In genomic region chr9:106921341-106921899, GRCh38 we compare ENCODE assay signal across 8 cellular contexts. TPM values are rescaled to one million over a fixed set of nuclear protein-coding genes. Genes with fewer than 3 reads are reported as not detected.
DNase-seq lines count a peak whose midpoint lies in the region; ATAC-seq, FAIRE-seq and TF ChIP-seq lines count a peak whose summit lies in the region.

No MANE protein-coding gene starts in this region.

- CTCF ChIA-PET in GM12878 (lab: Yijun Ruan, JAX) = interaction anchor here (0.8 to 3.5 kb wide), 8 partner anchors 21 to 217 kb away, joined by 3 to 15 read pairs (median 3); no protein-coding TSS in a partner anchor

- DNase-seq in DMS53 (lab: John Stamatoyannopoulos, UW) = peak; percentile 73
- DNase-seq in NCI-H1436 treated with DMSO at 0.1 percent for 48 hours (lab: John Stamatoyannopoulos, UW) = peak; percentile 60
- no peak for DNase-seq in GM12878 (ENCODE audit: low read depth, low spot score)
- no peak for DNase-seq in activated CD8-positive, alpha-beta memory T cell treated with anti-CD3 and anti-CD28 coated beads, Interleukin-2, amount 50 U/mL, for 4 hours
- DNase-seq in RCC 7860 (ENCODE audit: low spot score) = no peak
- DNase-seq in stimulated activated CD4-positive, alpha-beta T cell treated with anti-CD3 and anti-CD28 coated beads, Interleukin-12 subunit alpha, Interleukin-12 subunit beta, amount 100 ng/mL, for 4 hours = no peak

- H3K36me3 ChIP-seq in GM12878 (ENCODE audit: control insufficient read depth in 2 of 2, insufficient read depth in 2 of 2, low read length in 1 of 2) (peaks cover 0 to 2% of the 10 kb centered on the region in 2 experiments; a peak in 2 of 4 replicates), iPS-20b (ENCODE audit: insufficient read depth, low read depth, low read length) (peaks cover 57% of the 10 kb centered on the region), skeletal muscle satellite cell (ENCODE audit: insufficient read depth, low read length) (peaks cover 27% of the 10 kb centered on the region)

- TF ChIP-seq EP300 in GM12878 (IDR thresholded peaks at IDR 0.05; ENCODE audit: borderline replicate concordance in 1 of 2, control insufficient read depth in 1 of 2, low read depth in 2 of 2, low read length in 2 of 2) = peak in 1 of 2 experiments; percentile 39; a peak in 2 of 4 replicates

- no peak overlapping the region for H3K27ac ChIP-seq in GM12878 (ENCODE audit: control insufficient read depth, insufficient read depth)
- H3K27ac ChIP-seq in iPS-20b (ENCODE audit: low read length) = peak overlapping the region; percentile 55

- H3K4me1 ChIP-seq in GM12878 (ENCODE audit: control insufficient read depth, insufficient read depth, low read length) = no peaks in the 10 kb centered on the region
- peaks cover 27% of the 10 kb centered on the region for H3K4me1 ChIP-seq in iPS-20b (ENCODE audit: insufficient read depth, low read length)
- H3K4me1 ChIP-seq in skeletal muscle satellite cell (ENCODE audit: control insufficient read depth, insufficient read depth, low read length) = peaks cover 30% of the 10 kb centered on the region

- intact Hi-C loops in GM12878 (cut with micrococcal nuclease; ENCODE audit: unreplicated experiment) = loop anchor here (2.0 kb wide), 1 partner anchor 57 kb away; no protein-coding TSS in a partner anchor

- no peak for TF ChIP-seq RAD21 in GM12878 (IDR thresholded peaks at IDR 0.05; ENCODE audit: insufficient read depth, low read depth, low read length)

- peak; percentile 91 for ATAC-seq in GM12878

- H3K27me3 ChIP-seq in GM12878 (replicated peaks in 1 of 2; ENCODE audit: control insufficient read depth in 2 of 2, insufficient read depth in 2 of 2, low read length in 1 of 2) = no peaks in the 10 kb centered on the region
- no peaks in the 10 kb centered on the region for H3K27me3 ChIP-seq in iPS-20b (ENCODE audit: insufficient read depth, low read length)
- no peaks in the 10 kb centered on the region for H3K27me3 ChIP-seq in skeletal muscle satellite cell (ENCODE audit: control insufficient read depth, insufficient read depth, low read length)

- H3K9ac ChIP-seq in GM12878 (ENCODE audit: control insufficient read depth, insufficient read depth, low read length) (no peak overlapping the region), iPS-20b (ENCODE audit: low read depth, low read length) (peak overlapping the region; percentile 1; the same call in 1 of the 2 replicates), skeletal muscle satellite cell (ENCODE audit: low read depth, low read length) (no peak overlapping the region)

- POLR2A ChIA-PET in GM12878 (lab: Charles Lee) = interaction anchor here (0.5 to 1.4 kb wide), 3 partner anchors 13 to 57 kb away, joined by 3 read pairs; no protein-coding TSS in a partner anchor

- no peak for TF ChIP-seq POLR2A in GM12878 (IDR thresholded peaks at IDR 0.05; ENCODE audit: low read depth, low read length)

- FAIRE-seq in GM12878 (lab: Jason Lieb, UNC) = no peak
- no peak for FAIRE-seq in RCC 7860 (lab: Jason Lieb, UNC)

- H4K20me1 ChIP-seq in GM12878 (ENCODE audit: control insufficient read depth, insufficient read depth) = no peaks in the 10 kb centered on the region

- H3K4me2 ChIP-seq in GM12878 (ENCODE audit: control insufficient read depth, insufficient read depth) = no peak overlapping the region
- H3K4me2 ChIP-seq in skeletal muscle satellite cell (ENCODE audit: low read length) = peak overlapping the region; percentile 39

- RAD21 ChIA-PET in GM12878 (lab: Charles Lee; ENCODE audit: unreplicated experiment) = interaction anchor here (0.8 to 2.4 kb wide), 14 partner anchors 13 to 181 kb away, joined by 3 to 21 read pairs (median 4); no protein-coding TSS in a partner anchor

- H3K4me3 ChIP-seq in GM12878 = no peak overlapping the region
- 0 out of 2 replicates have a peak overlapping the region, but pooled peaks have one; percentile 19 for H3K4me3 ChIP-seq in iPS-20b (ENCODE audit: low read length)
- no peak overlapping the region for H3K4me3 ChIP-seq in skeletal muscle satellite cell (ENCODE audit: low read length)

- H3K9me3 ChIP-seq in GM12878 (replicated peaks; ENCODE audit: control insufficient read depth, insufficient read depth, low read length) (no peaks in the 10 kb centered on the region; the same call in 2 of the 3 replicates), iPS-20b (ENCODE audit: insufficient read depth, low read depth, low read length) (no peaks in the 10 kb centered on the region), skeletal muscle satellite cell (replicated peaks; ENCODE audit: low read length) (no peaks in the 10 kb centered on the region)

- no TSS peak for BruUV-seq in GM12878 (replicated peaks; lab: Mats Ljungman, UMichigan)

- H3K79me2 ChIP-seq in GM12878 (ENCODE audit: control insufficient read depth, insufficient read depth, low read length) = no peaks in the 10 kb centered on the region

- TF ChIP-seq CTCF in GM12878 (IDR thresholded peaks at IDR 0.05 in 2 of 3, conservative IDR thresholded peaks at IDR 0.05 in 1 of 3; ENCODE audit: control insufficient read depth in 2 of 3, extremely low read depth in 1 of 3, insufficient read depth in 1 of 3, low read depth in 3 of 3, low read length in 3 of 3) = no peak

- SMC1A ChIA-PET in GM12878 (lab: Charles Lee; ENCODE audit: uncharacterized antibody, unreplicated experiment) = interaction anchor here (0.6 to 7.1 kb wide), 28 partner anchors 9 to 636 kb away, joined by 3 to 100 read pairs (median 5); partner anchors contain the start of gene ZNF462

- in situ Hi-C loops in GM12878 (cut with MboI) = no loop called here

- WGBS in GM12878 (ENCODE audit: insufficient coverage, insufficient replicate concordance, low lambda C conversion rate, missing lambda C conversion rate) = 7% methylated on average over 3 of the region's 3 CpGs

- no peak overlapping the region for H2AFZ ChIP-seq in GM12878 (ENCODE audit: control insufficient read depth, low read depth, low read length)

TF ChIP-seq in GM12878, 131 proteins besides CTCF, POLR2A, EP300 and RAD21 (continues in another document):
- TF ChIP-seq ZNF207 (IDR thresholded peaks at IDR 0.05; ENCODE audit: borderline replicate concordance) = no peak
- peak; percentile 80 for TF ChIP-seq CHD2 (IDR thresholded peaks at IDR 0.05; ENCODE audit: borderline replicate concordance, low read depth, low read length)
- peak; percentile 45; the same call in 1 of the 2 replicates for TF ChIP-seq NR2C1 (IDR thresholded peaks at IDR 0.05)
- peak; percentile 41; the same call in 1 of the 2 replicates for TF ChIP-seq MTA2 (IDR thresholded peaks at IDR 0.05; ENCODE audit: low read depth)
- peak; percentile 58; the same call in 1 of the 2 replicates for TF ChIP-seq PKNOX1 (IDR thresholded peaks at IDR 0.05)

RNA-seq across cellular contexts. Expression of gene ZNF462, which starts 58.5 kb away (rescaled TPM):
- 85.2 and 85.6 TPM in 2 replicates for total RNA-seq in GM12878 (2013; cell fraction: nucleolus; rRNA removed)
- total RNA-seq in GM12878 (2014; rRNA removed) (0.71 and 1.5 TPM in 2 replicates), GM12878 (2014; rRNA removed; fragmentation: Illumina TruSeq; extraction: Trizol) (0.74 and 0.76 TPM in 2 replicates), GM12878 (2021) (1.7 and 3.2 TPM in 2 replicates)
- 0.07 TPM for polyA plus RNA-seq in GM12878 (2011; ENCODE audit: low read depth)
- polyA plus RNA-seq in GM12878 (2011; rRNA removed) (8.9 and 13.7 TPM in 2 replicates), GM12878 (2014; fragmentation: Illumina TruSeq; extraction: Trizol) (0.51 and 1.3 TPM in 2 replicates), GM12878 (2014; fragmentation: Nextera tagmentation; extraction: Ambion mirVana) (under 1 TPM; 0.27 to 0.42 TPM), GM12878 (2014; rRNA removed) (0.40 and 0.81 TPM in 2 replicates), GM12878 (2016; fragmentation: Nextera tagmentation; extraction: Ambion mirVana) (under 1 TPM; 0.32 to 0.59 TPM)
- polyA plus RNA-seq in GM12878 (2011; cell fraction: cytosol; rRNA removed) = 11.4 and 17.7 TPM in 2 replicates
- polyA plus RNA-seq in GM12878 (2011; cell fraction: nucleus; rRNA removed) = 26.6 and 27.7 TPM in 2 replicates
- 0.05 and 0.07 TPM in 2 replicates for polyA plus RNA-seq in GM12878 (2012)
- 35.2 and 49.9 TPM in 2 replicates for polyA minus RNA-seq in GM12878 (2011; rRNA and poly(A)+ RNA removed)
- polyA minus RNA-seq in GM12878 (2011; cell fraction: cytosol; rRNA and poly(A)+ RNA removed) = 26.5 and 36.1 TPM in 2 replicates
- 50.5 and 80.2 TPM in 2 replicates for polyA minus RNA-seq in GM12878 (2011; cell fraction: nucleus; rRNA and poly(A)+ RNA removed)
- total RNA-seq in skeletal muscle satellite cell (2012; rRNA removed) = 12.2 and 13.4 TPM in 2 replicates

Comparison
In these comparisons a context has a peak if more than half of its experiments do, and no peak if none do; other contexts are left out.
1. DNase-seq: peak in DMS53 (single experiment) and NCI-H1436 treated with DMSO at 0.1 percent for 48 hours (single experiment); none in GM12878 (single experiment), activated CD8-positive, alpha-beta memory T cell treated with anti-CD3 and anti-CD28 coated beads, Interleukin-2, amount 50 U/mL, for 4 hours (single experiment), RCC 7860 (single experiment) and stimulated activated CD4-positive, alpha-beta T cell treated with anti-CD3 and anti-CD28 coated beads, Interleukin-12 subunit alpha, Interleukin-12 subunit beta, amount 100 ng/mL, for 4 hours (single experiment).